14 cellular contexts compared by ENCODE assay signal in genomic region chr1:24567792-24568388, GRCh38. TPM values are rescaled to one million over a fixed set of nuclear protein-coding genes. Genes with fewer than 3 reads are reported as not detected.
A peak's percentile ranks its signal among the peaks of the same experiment; 100 is the strongest.
DNase-seq lines count a peak whose midpoint lies in the region; ATAC-seq, FAIRE-seq and TF ChIP-seq lines count a peak whose summit lies in the region.
"Had no signal": no experiment of that assay in that cellular context is flagged by ENCODE, and none has a peak within 500 bp of the region (broad histone marks: within the 10 kb centered on the region; RNA-seq: fewer than 3 reads in every experiment).

No MANE protein-coding gene starts in this region.

- H3K27me3 ChIP-seq in smooth muscle cell (ENCODE audit: low read depth) = no peaks in the 10 kb centered on the region

- H3K79me2 ChIP-seq in smooth muscle cell (ENCODE audit: low read depth) = no peaks in the 10 kb centered on the region

- peaks cover 0 to 6% of the 10 kb centered on the region in 2 donors for H3K4me1 ChIP-seq in kidney (ENCODE audit: control insufficient read depth in 1 of 2, insufficient read depth in 1 of 2, low read depth in 1 of 2, low read length in 2 of 2)
- no peaks in the 10 kb centered on the region for H3K4me1 ChIP-seq in smooth muscle cell (ENCODE audit: low read depth)

- H3K27ac ChIP-seq in kidney (ENCODE audit: low read depth in 2 of 2, low read length in 2 of 2) = no peak overlapping the region
- H3K27ac ChIP-seq in smooth muscle cell (ENCODE audit: low read depth) = no peak overlapping the region

- H3K36me3 ChIP-seq in kidney (ENCODE audit: control insufficient read depth in 1 of 2, insufficient read depth in 2 of 2, low read length in 2 of 2) = no peaks in the 10 kb centered on the region
- no peaks in the 10 kb centered on the region for H3K36me3 ChIP-seq in smooth muscle cell (ENCODE audit: low read depth)

- H4K20me1 ChIP-seq in smooth muscle cell (ENCODE audit: low read depth) = no peaks in the 10 kb centered on the region

- H3K27me3 Mint-ChIP-seq in T-cell = no peaks in the 10 kb centered on the region
- H3K27me3 Mint-ChIP-seq in HFFc6 (ENCODE audit: insufficient read depth) = peaks cover 11% of the 10 kb centered on the region
- H3K27me3 Mint-ChIP-seq: IgD-negative memory B cell; stimulated activated naive CD8-positive, alpha-beta T cell treated with anti-CD3 and anti-CD28 coated beads, Interleukin-15, Interleukin-2, amounts not matched to agents 100 ng/mL and 50 ng/mL, for 24 hours had no signal

- TF ChIP-seq CTCF in kidney (IDR thresholded peaks at IDR 0.05; ENCODE audit: borderline replicate concordance, extremely low read depth, insufficient read depth) = peak; percentile 8
- TF ChIP-seq CTCF in smooth muscle cell (IDR thresholded peaks at IDR 0.05; ENCODE audit: borderline replicate concordance, insufficient read depth, poor library complexity, severe bottlenecking) = no peak
- TF ChIP-seq CTCF in HFFc6 (IDR thresholded peaks at IDR 0.05) = no peak

- H3K4me3 ChIP-seq in kidney (ENCODE audit: low read length in 2 of 2) (no peak overlapping the region), smooth muscle cell (no peak overlapping the region)

- DNase-seq in H4 (ENCODE audit: low spot score) (peak; percentile 67), T-cell (peak in 15 of 34 experiments; percentile 8 to 40 (median 17)), kidney (peak; percentile 87), smooth muscle cell (lab: John Stamatoyannopoulos, UW; ENCODE audit: unreplicated experiment) (no peak), HFFc6 (no peak), superior temporal gyrus (ENCODE audit: extremely low spot score) (no peak)
- no peak for DNase-seq in central memory CD4-positive, alpha-beta T cell
- DNase-seq: activated CD8-positive, alpha-beta memory T cell treated with anti-CD3 and anti-CD28 coated beads for 24 hours; caudate nucleus; H7; OCI-M1 had no signal

- H3K36me3 Mint-ChIP-seq in T-cell (no peaks in the 10 kb centered on the region), HFFc6 (ENCODE audit: low read depth) (no peaks in the 10 kb centered on the region)

- H3K9me3 Mint-ChIP-seq in T-cell (no peaks in the 10 kb centered on the region), HFFc6 (no peaks in the 10 kb centered on the region)
- H3K9me3 Mint-ChIP-seq: IgD-negative memory B cell; stimulated activated naive CD8-positive, alpha-beta T cell treated with anti-CD3 and anti-CD28 coated beads, Interleukin-15, Interleukin-2, amounts not matched to agents 100 ng/mL and 50 ng/mL, for 24 hours had no signal

- CTCF ChIA-PET in T-cell (lab: Charles Lee) = interaction anchor here in 1 of 2 donors (1.1 kb wide), 1 partner anchor 19 kb away, joined by 5 read pairs; no protein-coding TSS in a partner anchor

- H3K4me2 ChIP-seq in smooth muscle cell = no peak overlapping the region

- H3F3A ChIP-seq in smooth muscle cell (ENCODE audit: low read depth) = no peaks in the 10 kb centered on the region

- ATAC-seq in T-cell (replicated peaks in 1 of 4) (peak in 3 of 4 experiments; percentile 47 to 69 (median 50)), GM19452 (IDR thresholded peaks at IDR 0.05; ENCODE audit: unreplicated experiment) (no peak)

- H3K27ac Mint-ChIP-seq in T-cell (no peak overlapping the region), HFFc6 (no peak overlapping the region)
- H3K27ac Mint-ChIP-seq: IgD-negative memory B cell; stimulated activated naive CD8-positive, alpha-beta T cell treated with anti-CD3 and anti-CD28 coated beads, Interleukin-15, Interleukin-2, amounts not matched to agents 100 ng/mL and 50 ng/mL, for 24 hours had no signal

- H3K9ac ChIP-seq in kidney (ENCODE audit: low read length in 2 of 2) (peak overlapping the region in 1 of 2 donors; percentile 61), smooth muscle cell (ENCODE audit: low read depth) (no peak overlapping the region)

- no peak overlapping the region for H3K4me3 Mint-ChIP-seq in T-cell
- H3K4me3 Mint-ChIP-seq in HFFc6 = no peak overlapping the region
- H3K4me3 Mint-ChIP-seq: stimulated activated naive CD8-positive, alpha-beta T cell treated with anti-CD3 and anti-CD28 coated beads, Interleukin-15, Interleukin-2, amounts not matched to agents 100 ng/mL and 50 ng/mL, for 24 hours had no signal

- H3K9me3 ChIP-seq in kidney (ENCODE audit: control insufficient read depth in 1 of 2, low read length in 2 of 2) (no peaks in the 10 kb centered on the region), smooth muscle cell (replicated peaks; ENCODE audit: low read depth) (no peaks in the 10 kb centered on the region)

- POLR2A ChIA-PET in T-cell (lab: Charles Lee) = no interaction called here

- intact Hi-C loops in kidney (cut with DNase I) = no loop called here

- H2AFZ ChIP-seq in smooth muscle cell (ENCODE audit: low read depth) = peak overlapping the region; percentile 11

- no peak for FAIRE-seq in kidney (lab: Jason Lieb, UNC)

- H3K4me1 Mint-ChIP-seq in T-cell = peaks cover 11 to 18% (median 12%) of the 10 kb centered on the region in 3 donors
- H3K4me1 Mint-ChIP-seq in HFFc6 (ENCODE audit: low read depth) = peaks cover 11% of the 10 kb centered on the region

- WGBS in smooth muscle cell (ENCODE audit: low lambda C conversion rate) = 68% methylated on average over 15 of the region's 17 CpGs

RNA-seq across cellular contexts. Expression of gene NCMAP, which starts 12.0 kb away (rescaled TPM):
- total RNA-seq in H4 (2014; rRNA removed; shearing (Covaris generic)) = not detected in 2 replicates
- total RNA-seq in T-cell (under 1 TPM in 4 of 5 donors, not detected in 1; 0.13 to 0.23 (median 0.19) TPM), kidney (11.0 TPM), smooth muscle cell (not detected in 2 replicates)
- polyA plus RNA-seq in kidney (ENCODE audit: insufficient read depth, low read depth, low replicate concordance) (0.65 TPM), smooth muscle cell (not detected in 2 replicates)
- total RNA-seq in HFFc6 (2021; fragmentation: NEBNext Ultra II Directional; extraction: Animal tissue kit (Norgen Biotek cat#: 25700)) = not detected
- polyA plus RNA-seq: IgD-negative memory B cell had no signal

Comparison
In these comparisons a context has a peak if more than half of its experiments do, and no peak if none do; other contexts are left out.
1. DNase-seq: peak in H4 (single experiment) and kidney (single experiment); none in smooth muscle cell (single experiment), central memory CD4-positive, alpha-beta T cell (single experiment), HFFc6 (single experiment) and superior temporal gyrus (single experiment).